8 cellular contexts compared by ENCODE assay signal in genomic region chr3:77038928-77039605, GRCh38. TPM values are rescaled to one million over a fixed set of nuclear protein-coding genes. Genes with fewer than 3 reads are reported as not detected.
DNase-seq lines count a peak whose midpoint lies in the region; ATAC-seq and TF ChIP-seq lines count a peak whose summit lies in the region.

No MANE protein-coding gene starts in this region.

- peaks cover 3% of the 10 kb centered on the region for H4K20me1 ChIP-seq in smooth muscle cell (ENCODE audit: low read depth)

- H3K9ac ChIP-seq in iPS-18a (ENCODE audit: low read length) (peak overlapping the region; percentile 57), smooth muscle cell (ENCODE audit: low read depth) (peak overlapping the region; percentile 47)

- peak overlapping the region; percentile 99 for H2AFZ ChIP-seq in smooth muscle cell (ENCODE audit: low read depth)

- H3K9me3 ChIP-seq in iPS-18a (ENCODE audit: control insufficient read depth, low read depth, low read length), result no peaks in the 10 kb centered on the region
- no peaks in the 10 kb centered on the region for H3K9me3 ChIP-seq in smooth muscle cell (replicated peaks; ENCODE audit: low read depth)
- no peaks in the 10 kb centered on the region for H3K9me3 ChIP-seq in naive thymus-derived CD4-positive, alpha-beta T cell (ENCODE audit: control insufficient read depth in 2 of 3, low read length in 3 of 3)

- H3K36me3 Mint-ChIP-seq in naive thymus-derived CD4-positive, alpha-beta T cell, result peaks cover 0 to 8% (median 0%) of the 10 kb centered on the region in 5 donors

- peak overlapping the region; percentile 42 for H3K27ac ChIP-seq in angular gyrus (ENCODE audit: low read depth, low read length)
- H3K27ac ChIP-seq in iPS-18a (ENCODE audit: low read length), result no peak overlapping the region
- peak overlapping the region; percentile 4 for H3K27ac ChIP-seq in smooth muscle cell (ENCODE audit: low read depth)
- no peak overlapping the region for H3K27ac ChIP-seq in naive thymus-derived CD4-positive, alpha-beta T cell (ENCODE audit: low read depth, low read length)

- POLR2A ChIA-PET in naive thymus-derived CD4-positive, alpha-beta T cell (lab: Charles Lee), result no interaction called here

- H3F3A ChIP-seq in smooth muscle cell (ENCODE audit: low read depth), result no peaks in the 10 kb centered on the region

- WGBS in smooth muscle cell (ENCODE audit: low lambda C conversion rate), result under 1% methylated on average over 28 of the region's 33 CpGs

- CTCF ChIA-PET in naive thymus-derived CD4-positive, alpha-beta T cell (lab: Charles Lee), result no interaction called here

- H3K27ac Mint-ChIP-seq in naive thymus-derived CD4-positive, alpha-beta T cell, result peak overlapping the region in 1 of 9 donors; percentile 10

- peaks cover 33% of the 10 kb centered on the region for H3K79me2 ChIP-seq in smooth muscle cell (ENCODE audit: low read depth)

- ATAC-seq in naive thymus-derived CD4-positive, alpha-beta T cell, result no peak
- no peak for ATAC-seq in GM21717 (IDR thresholded peaks at IDR 0.05; ENCODE audit: unreplicated experiment)

- H3K4me3 Mint-ChIP-seq in naive thymus-derived CD4-positive, alpha-beta T cell, result peak overlapping the region in 1 of 10 donors; percentile 25

- peaks cover 29 to 44% (median 35%) of the 10 kb centered on the region in 5 donors for H3K27me3 Mint-ChIP-seq in naive thymus-derived CD4-positive, alpha-beta T cell

- TF ChIP-seq CTCF in smooth muscle cell (IDR thresholded peaks at IDR 0.05; ENCODE audit: borderline replicate concordance, insufficient read depth, poor library complexity, severe bottlenecking), result no peak

- peak overlapping the region; percentile 96 for H3K4me2 ChIP-seq in smooth muscle cell

- peaks cover 0 to 6% (median 0%) of the 10 kb centered on the region in 7 donors for H3K4me1 Mint-ChIP-seq in naive thymus-derived CD4-positive, alpha-beta T cell

- peaks cover 14% of the 10 kb centered on the region for H3K4me1 ChIP-seq in iPS-18a (ENCODE audit: control insufficient read depth, low read depth, low read length)
- H3K4me1 ChIP-seq in smooth muscle cell (ENCODE audit: low read depth), result peaks cover 10% of the 10 kb centered on the region
- no peaks in the 10 kb centered on the region for H3K4me1 ChIP-seq in naive thymus-derived CD4-positive, alpha-beta T cell (ENCODE audit: control insufficient read depth in 2 of 2, insufficient read depth in 2 of 2, low read length in 2 of 2)

- H3K4me3 ChIP-seq in iPS-18a (ENCODE audit: low read length) (peak overlapping the region; percentile 81), smooth muscle cell (peak overlapping the region; percentile 82)
- H3K4me3 ChIP-seq in naive thymus-derived CD4-positive, alpha-beta T cell (ENCODE audit: low read length), result no peak overlapping the region

- DNase-seq in HK-2 (ENCODE audit: unreplicated experiment) (peak; percentile 27), smooth muscle cell (lab: John Stamatoyannopoulos, UW; ENCODE audit: unreplicated experiment) (no peak), OCI-M2 (lab: John Stamatoyannopoulos, UW; ENCODE audit: unreplicated experiment) (no peak), NK-92 (lab: John Stamatoyannopoulos, UW; ENCODE audit: unreplicated experiment) (no peak)
- DNase-seq in naive thymus-derived CD4-positive, alpha-beta T cell, result no peak

- intact Hi-C loops in naive thymus-derived CD4-positive, alpha-beta T cell (cut with micrococcal nuclease), result no loop called here

- no peaks in the 10 kb centered on the region for H3K36me3 ChIP-seq in iPS-18a (ENCODE audit: control insufficient read depth, low read depth, low read length)
- H3K36me3 ChIP-seq in smooth muscle cell (ENCODE audit: low read depth), result no peaks in the 10 kb centered on the region
- no peaks in the 10 kb centered on the region for H3K36me3 ChIP-seq in naive thymus-derived CD4-positive, alpha-beta T cell (ENCODE audit: control insufficient read depth in 2 of 3, insufficient read depth in 3 of 3, low read length in 3 of 3)

- H3K9me3 Mint-ChIP-seq in naive thymus-derived CD4-positive, alpha-beta T cell, result peaks cover 0 to 20% (median 7%) of the 10 kb centered on the region in 11 donors

- H3K27me3 ChIP-seq in iPS-18a (ENCODE audit: control insufficient read depth, insufficient read depth, low read length) (peaks cover 24% of the 10 kb centered on the region), smooth muscle cell (ENCODE audit: low read depth) (peaks cover 11% of the 10 kb centered on the region)
- H3K27me3 ChIP-seq in naive thymus-derived CD4-positive, alpha-beta T cell (ENCODE audit: control insufficient read depth in 2 of 2, insufficient read depth in 2 of 2, low read length in 2 of 2), result no peaks in the 10 kb centered on the region

RNA-seq across cellular contexts. Expression of gene ROBO2, which starts 0.8 kb away (rescaled TPM):
- total RNA-seq in smooth muscle cell, result 54.4 and 69.7 TPM in 2 replicates
- 15.9 and 23.9 TPM in 2 replicates for polyA plus RNA-seq in smooth muscle cell
- total RNA-seq in naive thymus-derived CD4-positive, alpha-beta T cell, result not detected
- not detected for polyA plus RNA-seq in naive thymus-derived CD4-positive, alpha-beta T cell

Comparison
In these comparisons a context has a peak if more than half of its experiments do, and no peak if none do; other contexts are left out.
1. H3K27ac ChIP-seq: peak in angular gyrus (single experiment) and smooth muscle cell (single experiment); none in iPS-18a (single experiment) and naive thymus-derived CD4-positive, alpha-beta T cell (single experiment).
2. RNA of gene ROBO2, which starts 0.8 kb away (total RNA-seq): 54.4 to 69.7 TPM in smooth muscle cell; not detected in naive thymus-derived CD4-positive, alpha-beta T cell; every median in the first group is over 10 times any median in the second.